In genomic region chr17:82085931-82086764, GRCh38 we compare ENCODE assay signal across 24 cellular contexts.
"Had no signal": no experiment of that assay in that cellular context is flagged by ENCODE, and none has a peak within 500 bp of the region (broad histone marks: within the 10 kb centered on the region; RNA-seq: fewer than 3 reads in every experiment).

No MANE protein-coding gene starts in this region.

- H3K27me3 ChIP-seq: ascending aorta, body of pancreas, Peyer's patch had no signal

- H3K4me3 ChIP-seq: ascending aorta, body of pancreas, Peyer's patch, SK-N-MC had no signal

- DNase-seq: activated CD4-positive, alpha-beta memory T cell treated with anti-CD3 and anti-CD28 coated beads for 36 hours; activated CD4-positive, alpha-beta T cell treated with anti-CD3 and anti-CD28 coated beads, Interleukin-2, amount 10 ng/mL, durations not matched to agents 7 days and 5 days; activated CD4-positive, CD25-positive, alpha-beta regulatory T cell; activated CD8-positive, alpha-beta memory T cell treated with anti-CD3 and anti-CD28 coated beads for 24 hours; activated effector memory CD4-positive, alpha-beta T cell treated with anti-CD3 and anti-CD28 coated beads, Interleukin-2, amount 50 U/mL, for 16 hours; activated naive CD4-positive, alpha-beta T cell treated with Interleukin-2 at 50 U/mL for 16 hours; activated naive CD8-positive, alpha-beta T cell treated with anti-CD3 and anti-CD28 coated beads, Interleukin-2, amount 50 U/mL, for 24 hours; activated T-cell treated with anti-CD3 and anti-CD28 coated beads, Interleukin-2, amount 50 U/mL, for 4 hours; amniotic stem cell; body of pancreas; MM.1S; NCI-H1105; NCI-H1436; NCI-H1694 treated with DMSO at 0.1 percent for 48 hours; NCI-H2029 treated with DMSO at 0.1 percent for 48 hours; NCI-H510A treated with DMSO at 0.1 percent for 48 hours; NCI-H69; Peyer's patch; SIG-M5 had no signal

- H3K4me1 ChIP-seq: ascending aorta, body of pancreas, Peyer's patch had no signal

- FAIRE-seq: bronchial epithelial cell had no signal

- H3K9me3 ChIP-seq: ascending aorta, body of pancreas, Peyer's patch had no signal

- H3K27ac ChIP-seq: ascending aorta, body of pancreas, Peyer's patch, SK-N-MC, VCaP had no signal

- ATAC-seq: activated naive CD4-positive, alpha-beta T cell treated with anti-CD3 and anti-CD28 coated beads, Interleukin-2, amount 50 U/mL, for 72 hours; activated naive CD8-positive, alpha-beta T cell treated with anti-CD3 and anti-CD28 coated beads, Interleukin-2, amount 50 U/mL, for 24 hours; activated T-cell treated with anti-CD3 and anti-CD28 coated beads, Interleukin-2, amount 50 U/mL, for 4 hours; body of pancreas had no signal
